In genomic region chr11:27604416-27604815, GRCh38 we compare ENCODE assay signal across 37 cellular contexts.
A peak's percentile ranks its signal among the peaks of the same experiment; 100 is the strongest.
DNase-seq lines count a peak whose midpoint lies in the region; ATAC-seq, FAIRE-seq and TF ChIP-seq lines count a peak whose summit lies in the region.
"Had no signal": no experiment of that assay in that cellular context is flagged by ENCODE, and none has a peak within 500 bp of the region (broad histone marks: within the 10 kb centered on the region; RNA-seq: fewer than 3 reads in every experiment).

No MANE protein-coding gene starts in this region.

- H3K4me3 ChIP-seq in GM23338: no peak overlapping the region
- H3K4me3 ChIP-seq in H1 (ENCODE audit: extremely low read depth in 1 of 4, insufficient read depth in 2 of 4, low read depth in 3 of 4, low read length in 4 of 4): no peak overlapping the region
- H3K4me3 ChIP-seq in effector memory CD4-positive, alpha-beta T cell (ENCODE audit: insufficient read depth, low read depth, low read length, poor library complexity, severe bottlenecking): no peak overlapping the region
- H3K4me3 ChIP-seq: A549; BLaER1; BLaER1 treated with 17β-estradiol and CSF1 and Interleukin-3, amounts not matched to agents 10 nM and 100 nM had no signal

- no peak overlapping the region for H2BK15ac ChIP-seq in H1 (ENCODE audit: low read length)

- H2BK120ac ChIP-seq in H1 (replicated peaks; ENCODE audit: low read depth, low read length): no peak overlapping the region

- no peak overlapping the region for H4K5ac ChIP-seq in H1 (ENCODE audit: insufficient read length, low read depth, low read length)

- FAIRE-seq in H1 (lab: Jason Lieb, UNC): no peak
- FAIRE-seq: A204.1, A549, D721Med had no signal

- H3K9me3 Mint-ChIP-seq in GM23338: no peaks in the 10 kb centered on the region
- no peaks in the 10 kb centered on the region for H3K9me3 Mint-ChIP-seq in WTC11
- H3K9me3 Mint-ChIP-seq: CD4-positive, alpha-beta T cell; CD4-positive, CD25-positive, alpha-beta regulatory T cell; CD8-positive, alpha-beta memory T cell; CD8-positive, alpha-beta T cell had no signal

- no peak for TF ChIP-seq POLR2A in H1 (IDR thresholded peaks at IDR 0.05; ENCODE audit: control extremely low read depth in 1 of 2, low read depth in 2 of 2, low read length in 2 of 2)

- H3K18ac ChIP-seq in H1 (ENCODE audit: extremely low read depth, low read length): no peak overlapping the region

- H3K4me1 Mint-ChIP-seq in GM23338: no peaks in the 10 kb centered on the region
- no peaks in the 10 kb centered on the region for H3K4me1 Mint-ChIP-seq in WTC11
- H3K4me1 Mint-ChIP-seq: B cell; CD14-positive monocyte; CD4-positive, alpha-beta memory T cell; CD4-positive, CD25-positive, alpha-beta regulatory T cell; CD8-positive, alpha-beta memory T cell had no signal

- H2AFZ ChIP-seq in GM23338 (no peak overlapping the region), H1 (ENCODE audit: low read length) (no peak overlapping the region)

- no peak overlapping the region for H3K9ac ChIP-seq in H1 (replicated peaks in 1 of 4; ENCODE audit: extremely low read depth in 1 of 4, low read depth in 3 of 4, low read length in 3 of 4)
- H3K9ac ChIP-seq: BLaER1; BLaER1 treated with 17β-estradiol and CSF1 and Interleukin-3, amounts not matched to agents 10 nM and 100 nM had no signal

- no peaks in the 10 kb centered on the region for H3K23me2 ChIP-seq in H1 (ENCODE audit: low read depth, low read length)

- H3K36me3 ChIP-seq in GM23338 (ENCODE audit: insufficient read depth): no peaks in the 10 kb centered on the region
- H3K36me3 ChIP-seq in H1 (ENCODE audit: control insufficient read depth in 2 of 4, insufficient read depth in 4 of 4, low read length in 3 of 4): no peaks in the 10 kb centered on the region
- no peaks in the 10 kb centered on the region for H3K36me3 ChIP-seq in effector memory CD4-positive, alpha-beta T cell (ENCODE audit: control insufficient read depth, insufficient read depth, low read length)
- H3K36me3 ChIP-seq: BE2C; BLaER1; BLaER1 treated with 17β-estradiol and CSF1 and Interleukin-3, amounts not matched to agents 10 nM and 100 nM had no signal

- H3K4me2 ChIP-seq in GM23338 (no peak overlapping the region), H1 (ENCODE audit: insufficient read depth in 1 of 2, low read depth in 2 of 2, low read length in 2 of 2) (no peak overlapping the region)
- H3K4me2 ChIP-seq: A549; BLaER1; BLaER1 treated with 17β-estradiol and CSF1 and Interleukin-3, amounts not matched to agents 10 nM and 100 nM had no signal

- H3K14ac ChIP-seq in H1 (ENCODE audit: insufficient read length): no peak overlapping the region

- H3K9me3 ChIP-seq in H1 (ENCODE audit: insufficient read depth in 2 of 2, low read depth in 1 of 2, low read length in 1 of 2): no peaks in the 10 kb centered on the region
- H3K9me3 ChIP-seq in effector memory CD4-positive, alpha-beta T cell (ENCODE audit: control insufficient read depth, low read length): no peaks in the 10 kb centered on the region
- H3K9me3 ChIP-seq: A549; BE2C; BLaER1; BLaER1 treated with 17β-estradiol and CSF1 and Interleukin-3, amounts not matched to agents 10 nM and 100 nM; Caco-2 had no signal

- WGBS in H1 (ENCODE audit: extremely low coverage in 1 of 2, insufficient coverage in 1 of 2, insufficient read length in 1 of 2, insufficient replicate concordance in 2 of 2, low coverage in 1 of 2, low lambda C conversion rate in 2 of 2, missing lambda C conversion rate in 1 of 2), 2 experiments: 78% methylated on average over 2 of the region's 2 CpGs; no CpG with 5 or more reads in 1 of the 2 experiments

- DNase-seq in NCI-H82 (lab: John Stamatoyannopoulos, UW): peak; percentile 3
- no peak for DNase-seq in NCI-H82 treated with DMSO at 0.1 percent for 48 hours (lab: John Stamatoyannopoulos, UW; ENCODE audit: unreplicated experiment)
- DNase-seq in GM23338 (ENCODE audit: low spot score): no peak
- DNase-seq in WTC11 (ENCODE audit: low spot score): no peak
- no peak for DNase-seq in H1 (ENCODE audit: low read depth in 1 of 2, low spot score in 2 of 2)
- DNase-seq in NCI-H2227 (lab: John Stamatoyannopoulos, UW; ENCODE audit: unreplicated experiment): no peak
- no peak for DNase-seq in effector memory CD4-positive, alpha-beta T cell
- DNase-seq: 8988T; ACHN; AML-193; BE2C; C1 segment of cervical spinal cord; Caco-2; Calu3; CD4-positive, alpha-beta memory T cell; CD4-positive, alpha-beta T cell; CD4-positive, CD25-positive, alpha-beta regulatory T cell; CD8-positive, alpha-beta memory T cell; CD8-positive, alpha-beta T cell; COR-L47; DMS 273 treated with DMSO at 0.1 percent for 48 hours; DMS153; DMS53; DMS79; DMS79 treated with DMSO at 0.1 percent for 48 hours; DND-41; EL had no signal

- TF ChIP-seq EP300 in H1 (IDR thresholded peaks at IDR 0.05; ENCODE audit: borderline replicate concordance in 1 of 2, low read depth in 2 of 2, low read length in 2 of 2): no peak

- no peaks in the 10 kb centered on the region for H3K9me2 ChIP-seq in GM23338 (ENCODE audit: insufficient read depth)

- no peak overlapping the region for H3K56ac ChIP-seq in H1 (replicated peaks; ENCODE audit: insufficient read length, low read depth, low read length)

- peaks cover 35% of the 10 kb centered on the region for H3K27me3 ChIP-seq in GM23338 (ENCODE audit: insufficient read depth)
- peaks cover 0 to 7% (median 0%) of the 10 kb centered on the region in 4 experiments; a peak in 2 of 7 replicates for H3K27me3 ChIP-seq in H1 (replicated peaks in 1 of 4; ENCODE audit: control insufficient read depth in 3 of 4, extremely low read depth in 1 of 4, insufficient read depth in 3 of 4, low read length in 3 of 4)
- no peaks in the 10 kb centered on the region for H3K27me3 ChIP-seq in effector memory CD4-positive, alpha-beta T cell (replicated peaks; ENCODE audit: control insufficient read depth, insufficient read depth, low read length, poor library complexity, severe bottlenecking)
- H3K27me3 ChIP-seq: BE2C; BLaER1; BLaER1 treated with 17β-estradiol and CSF1 and Interleukin-3, amounts not matched to agents 10 nM and 100 nM had no signal

- no peak overlapping the region for H2AK5ac ChIP-seq in H1 (ENCODE audit: low read depth, low read length)

- H2BK20ac ChIP-seq in H1 (ENCODE audit: low read length): no peak overlapping the region

- H4K8ac ChIP-seq in H1 (ENCODE audit: extremely low read depth, insufficient read depth, low read length): no peak overlapping the region

- no peaks in the 10 kb centered on the region for H4K20me1 ChIP-seq in GM23338 (replicated peaks; ENCODE audit: insufficient read depth)
- H4K20me1 ChIP-seq in H1 (replicated peaks in 1 of 2; ENCODE audit: control insufficient read depth in 1 of 2, insufficient read depth in 2 of 2, low read length in 2 of 2): no peaks in the 10 kb centered on the region
- H4K20me1 ChIP-seq: BLaER1; BLaER1 treated with 17β-estradiol and CSF1 and Interleukin-3, amounts not matched to agents 10 nM and 100 nM had no signal

- ATAC-seq in GM23338 (peak; percentile 36; the same call in 1 of the 3 replicates), WTC11 (peak; percentile 51), GM19328 (IDR thresholded peaks at IDR 0.05; ENCODE audit: unreplicated experiment) (no peak)
- ATAC-seq: A549; CD8-positive, alpha-beta T cell had no signal

- H3K4me3 Mint-ChIP-seq in GM23338: no peak overlapping the region
- no peak overlapping the region for H3K4me3 Mint-ChIP-seq in WTC11
- H3K4me3 Mint-ChIP-seq: B cell; CD14-positive monocyte; CD4-positive, alpha-beta memory T cell; CD4-positive, alpha-beta T cell; CD4-positive, CD25-positive, alpha-beta regulatory T cell; CD8-positive, alpha-beta memory T cell; CD8-positive, alpha-beta T cell had no signal

- no peak overlapping the region for H3K27ac ChIP-seq in GM23338 (ENCODE audit: low read depth)
- no peak overlapping the region for H3K27ac ChIP-seq in H1 (ENCODE audit: low read depth, low read length)
- no peak overlapping the region for H3K27ac ChIP-seq in effector memory CD4-positive, alpha-beta T cell (ENCODE audit: insufficient read depth, low read length, poor library complexity, severe bottlenecking)
- H3K27ac ChIP-seq: 22Rv1; A549; BLaER1; BLaER1 treated with 17β-estradiol and CSF1 and Interleukin-3, amounts not matched to agents 10 nM and 100 nM; C4-2B had no signal

- no peak overlapping the region for H3K27ac Mint-ChIP-seq in GM23338
- no peak overlapping the region for H3K27ac Mint-ChIP-seq in WTC11
- H3K27ac Mint-ChIP-seq: B cell; CD14-positive monocyte; CD4-positive, alpha-beta memory T cell; CD4-positive, alpha-beta T cell; CD4-positive, CD25-positive, alpha-beta regulatory T cell; CD8-positive, alpha-beta memory T cell; CD8-positive, alpha-beta T cell had no signal

- H3K4me1 ChIP-seq in GM23338 (ENCODE audit: insufficient read depth) (no peaks in the 10 kb centered on the region), H1 (replicated peaks in 1 of 4; ENCODE audit: control insufficient read depth in 3 of 4, insufficient read depth in 4 of 4, low read length in 3 of 4) (no peaks in the 10 kb centered on the region)
- H3K4me1 ChIP-seq in effector memory CD4-positive, alpha-beta T cell (ENCODE audit: control insufficient read depth, insufficient read depth, low read length, poor library complexity, severe bottlenecking): no peaks in the 10 kb centered on the region
- H3K4me1 ChIP-seq: A549; BE2C; BLaER1; BLaER1 treated with 17β-estradiol and CSF1 and Interleukin-3, amounts not matched to agents 10 nM and 100 nM; Caco-2 had no signal

- H3K23ac ChIP-seq in H1 (ENCODE audit: insufficient read length): no peak overlapping the region

- H3K27me3 Mint-ChIP-seq in GM23338 (ENCODE audit: insufficient read depth, low read depth, poor library complexity): peaks cover 3% of the 10 kb centered on the region
- H3K27me3 Mint-ChIP-seq in WTC11 (ENCODE audit: low read depth): peaks cover 83% of the 10 kb centered on the region
- H3K27me3 Mint-ChIP-seq: B cell; CD4-positive, alpha-beta memory T cell; CD4-positive, alpha-beta T cell; CD4-positive, CD25-positive, alpha-beta regulatory T cell; CD8-positive, alpha-beta memory T cell had no signal

- peak in 1 of 2 experiments; percentile 23; a peak in 2 of 4 replicates for TF ChIP-seq CTCF in GM23338 (conservative IDR thresholded peaks at IDR 0.05; ENCODE audit: low read depth in 2 of 2)
- TF ChIP-seq CTCF in WTC11 (IDR thresholded peaks at IDR 0.05): no peak
- TF ChIP-seq CTCF in H1 (IDR thresholded peaks at IDR 0.05; ENCODE audit: control extremely low read depth in 1 of 3, insufficient read depth in 1 of 3, low read depth in 1 of 3, low read length in 3 of 3): no peak

- no peak overlapping the region for H4K91ac ChIP-seq in H1 (replicated peaks; ENCODE audit: insufficient read length, low read length)

- no peaks in the 10 kb centered on the region for H3K79me1 ChIP-seq in H1 (ENCODE audit: low read depth, low read length)

- CTCF ChIA-PET in WTC11 (lab: Charles Lee): interaction anchor here (0.6 to 0.9 kb wide), 2 partner anchors 9 to 113 kb away, joined by 3 read pairs; no protein-coding TSS in a partner anchor
- CTCF ChIA-PET in H1 (lab: Charles Lee; ENCODE audit: partially characterized antibody): interaction anchor here (0.9 to 2.0 kb wide), 4 partner anchors 11 to 84 kb away, joined by 3 to 5 read pairs (median 3); no protein-coding TSS in a partner anchor

- H2BK12ac ChIP-seq in H1 (ENCODE audit: low read depth, low read length): no peak overlapping the region

- H3K36me3 Mint-ChIP-seq in GM23338 (ENCODE audit: low read depth): no peaks in the 10 kb centered on the region
- no peaks in the 10 kb centered on the region for H3K36me3 Mint-ChIP-seq in WTC11
- H3K36me3 Mint-ChIP-seq: CD14-positive monocyte; CD4-positive, alpha-beta memory T cell; CD4-positive, CD25-positive, alpha-beta regulatory T cell; CD8-positive, alpha-beta memory T cell; CD8-positive, alpha-beta T cell had no signal

- no peak overlapping the region for H2BK5ac ChIP-seq in H1 (ENCODE audit: low read depth, low read length)

- POLR2A ChIA-PET in WTC11 (lab: Charles Lee): no interaction called here
- POLR2A ChIA-PET in H1 (lab: Charles Lee; ENCODE audit: partially characterized antibody): interaction anchor here (0.9 to 4.0 kb wide), 5 partner anchors 8 to 113 kb away, joined by 3 to 80 read pairs (median 5); no protein-coding TSS in a partner anchor

- H3F3A ChIP-seq in GM23338 (replicated peaks; ENCODE audit: low read depth): no peaks in the 10 kb centered on the region

- no peak overlapping the region for H3K4ac ChIP-seq in H1 (replicated peaks; ENCODE audit: insufficient read length, low read depth, low read length)

- TF ChIP-seq RAD21 in H1 (IDR thresholded peaks at IDR 0.05 in 1 of 2, conservative IDR thresholded peaks at IDR 0.05 in 1 of 2; ENCODE audit: low read depth in 2 of 2, low read length in 2 of 2): peak in 1 of 2 experiments; percentile 18; a peak in 1 of 4 replicates

- no peaks in the 10 kb centered on the region for H3K79me2 ChIP-seq in GM23338 (replicated peaks; ENCODE audit: insufficient read depth)
- H3K79me2 ChIP-seq in H1 (ENCODE audit: control insufficient read depth in 1 of 2, insufficient read depth in 2 of 2, low read length in 2 of 2): no peaks in the 10 kb centered on the region
